8 cellular contexts compared by ENCODE assay signal in genomic region chr17:77235370-77236080, GRCh38.
A peak's percentile ranks its signal among the peaks of the same experiment; 100 is the strongest.
DNase-seq lines count a peak whose midpoint lies in the region; ATAC-seq, FAIRE-seq and TF ChIP-seq lines count a peak whose summit lies in the region.

No MANE protein-coding gene starts in this region.

- H3K27ac Mint-ChIP-seq in CD4-positive, alpha-beta T cell, result no peak overlapping the region
- peak overlapping the region; percentile 90 for H3K27ac Mint-ChIP-seq in chondrocyte (ENCODE audit: unreplicated experiment)

- H3K9me3 Mint-ChIP-seq in CD4-positive, alpha-beta T cell, result no peaks in the 10 kb centered on the region
- H3K9me3 Mint-ChIP-seq in chondrocyte (ENCODE audit: low read depth), result peaks cover 3% of the 10 kb centered on the region

- peak overlapping the region in 1 of 2 donors; percentile 16 for H3K4me3 ChIP-seq in mucosa of rectum (ENCODE audit: low read length in 2 of 2)

- peak overlapping the region in 1 of 2 donors; percentile 31 for H3K9ac ChIP-seq in mucosa of rectum (ENCODE audit: low read depth in 1 of 2, low read length in 2 of 2)

- no peaks in the 10 kb centered on the region for H3K36me3 Mint-ChIP-seq in CD4-positive, alpha-beta T cell (ENCODE audit: low read depth)
- no peaks in the 10 kb centered on the region for H3K36me3 Mint-ChIP-seq in chondrocyte (ENCODE audit: low read depth)

- H3K27ac ChIP-seq in CD4-positive, alpha-beta T cell (ENCODE audit: low read depth, low read length), result no peak overlapping the region
- H3K27ac ChIP-seq in mucosa of rectum (ENCODE audit: low read depth in 2 of 2, low read length in 2 of 2), result peak overlapping the region; percentile 34 to 64

- no peaks in the 10 kb centered on the region for H3K27me3 Mint-ChIP-seq in CD4-positive, alpha-beta T cell
- no peaks in the 10 kb centered on the region for H3K27me3 Mint-ChIP-seq in chondrocyte (ENCODE audit: low read depth)

- POLR2A ChIA-PET in CD4-positive, alpha-beta T cell (lab: Charles Lee), result interaction anchor here (0.7 to 1.0 kb wide), 3 partner anchors 94 to 147 kb away, joined by 3 to 7 read pairs (median 4); partner anchors contain the start of gene SEC14L1

- peaks cover 5% of the 10 kb centered on the region for H3K4me1 Mint-ChIP-seq in CD4-positive, alpha-beta T cell (ENCODE audit: low read depth)
- peaks cover 30% of the 10 kb centered on the region for H3K4me1 Mint-ChIP-seq in chondrocyte (ENCODE audit: low read depth)

- peaks cover 3 to 6% of the 10 kb centered on the region in 2 donors for H3K4me1 ChIP-seq in mucosa of rectum (ENCODE audit: control insufficient read depth in 2 of 2, insufficient read depth in 2 of 2, low read length in 2 of 2)

- no peaks in the 10 kb centered on the region for H3K9me3 ChIP-seq in CD4-positive, alpha-beta T cell (ENCODE audit: control insufficient read depth, low read length)
- H3K9me3 ChIP-seq in mucosa of rectum (ENCODE audit: control insufficient read depth in 2 of 2, low read length in 2 of 2), result no peaks in the 10 kb centered on the region

- intact Hi-C loops in CD4-positive, alpha-beta T cell (cut with DNase I, micrococcal nuclease), result no loop called here

- FAIRE-seq in urothelium cell line (lab: Jason Lieb, UNC), result no peak

- CTCF ChIA-PET in CD4-positive, alpha-beta T cell (lab: Charles Lee), result no interaction called here

- TF ChIP-seq CTCF in CD4-positive, alpha-beta T cell (IDR thresholded peaks at IDR 0.05), result no peak
- TF ChIP-seq CTCF in chondrocyte (IDR thresholded peaks at IDR 0.05), result no peak

- H3K27me3 ChIP-seq in CD4-positive, alpha-beta T cell (ENCODE audit: control insufficient read depth, insufficient read depth, low read length), result no peaks in the 10 kb centered on the region
- no peaks in the 10 kb centered on the region for H3K27me3 ChIP-seq in mucosa of rectum (ENCODE audit: control insufficient read depth in 2 of 2, insufficient read depth in 2 of 2, low read length in 2 of 2)

- no peaks in the 10 kb centered on the region for H3K36me3 ChIP-seq in mucosa of rectum (ENCODE audit: control insufficient read depth in 2 of 2, insufficient read depth in 2 of 2, low read length in 2 of 2)

- DNase-seq in CD4-positive, alpha-beta T cell, result no peak
- peak; percentile 68 for DNase-seq in NOMO-1 treated with DMSO at 0.1 percent for 48 hours (lab: John Stamatoyannopoulos, UW; ENCODE audit: unreplicated experiment)
- DNase-seq in chondrocyte (ENCODE audit: low spot score), result no peak
- DNase-seq in urothelium cell line (ENCODE audit: low spot score), result peak; percentile 68
- DNase-seq in NCI-H748 treated with DMSO at 0.1 percent for 48 hours (lab: John Stamatoyannopoulos, UW), result no peak
- DNase-seq in 8988T, result no peak

- peak; percentile 39 for ATAC-seq in CD4-positive, alpha-beta T cell (ENCODE audit: poor library complexity)
- ATAC-seq in GM21576 (IDR thresholded peaks at IDR 0.05; ENCODE audit: unreplicated experiment), result no peak

- H3K4me3 Mint-ChIP-seq in CD4-positive, alpha-beta T cell, result peak overlapping the region; percentile 66
- H3K4me3 Mint-ChIP-seq in chondrocyte (ENCODE audit: unreplicated experiment), result peak overlapping the region; percentile 78

Comparison
In these comparisons a context has a peak if more than half of its experiments do, and no peak if none do; other contexts are left out.
1. DNase-seq: peak in NOMO-1 treated with DMSO at 0.1 percent for 48 hours (single experiment) and urothelium cell line (single experiment); none in CD4-positive, alpha-beta T cell (0 of 10), chondrocyte (single experiment), NCI-H748 treated with DMSO at 0.1 percent for 48 hours (single experiment) and 8988T (single experiment).